ENCODE assay signal across 8 cellular contexts in the genomic region with DNA sequence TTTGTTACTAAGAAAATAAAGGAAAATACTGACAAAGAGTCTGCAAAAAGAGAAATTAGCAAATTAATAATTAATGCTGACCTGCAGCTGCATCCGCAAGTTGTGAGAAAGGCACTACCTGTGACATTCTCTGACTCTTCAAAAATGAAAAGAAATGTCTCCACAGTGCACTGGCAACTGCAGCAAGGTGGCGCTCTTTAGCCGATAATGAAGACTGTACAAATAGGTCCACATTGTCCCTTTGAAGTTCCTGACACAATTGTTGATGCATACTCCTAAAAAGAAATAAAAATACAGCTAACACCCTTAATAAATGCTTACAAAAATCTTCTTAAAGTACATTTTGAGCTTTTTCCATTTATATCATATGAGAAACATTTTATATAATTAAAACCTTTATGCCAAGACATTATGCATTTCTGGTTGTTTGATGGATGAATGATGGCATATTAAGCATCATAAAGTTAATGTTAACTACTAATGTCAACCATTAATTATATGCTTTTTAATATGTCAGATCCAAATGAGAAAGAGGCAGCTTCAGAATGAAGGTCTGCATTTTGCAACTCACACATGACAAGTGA.
A peak's percentile ranks its signal among the peaks of the same experiment; 100 is the strongest.
DNase-seq lines count a peak whose midpoint lies in the region; ATAC-seq, FAIRE-seq and TF ChIP-seq lines count a peak whose summit lies in the region.

No MANE protein-coding gene starts in this region.

- peaks cover 32% of the 10 kb centered on the region for H3K4me1 ChIP-seq in endothelial cell of umbilical vein (ENCODE audit: control insufficient read depth, extremely low read depth, insufficient read depth, low read length)

- no peaks in the 10 kb centered on the region for H4K20me1 ChIP-seq in endothelial cell of umbilical vein (replicated peaks; ENCODE audit: control insufficient read depth, extremely low read depth, insufficient read depth, low read length)

- H3K27me3 Mint-ChIP-seq in Calu3 (ENCODE audit: unreplicated experiment), result no peaks in the 10 kb centered on the region
- H3K27me3 Mint-ChIP-seq in naive thymus-derived CD8-positive, alpha-beta T cell, result no peaks in the 10 kb centered on the region

- no peak overlapping the region for H3K4me2 ChIP-seq in endothelial cell of umbilical vein (ENCODE audit: insufficient read depth, low read length)

- dilution Hi-C loops in endothelial cell of umbilical vein (cut with MboI; ENCODE audit: extremely low pct_ligation_motif_present, low sequenced_read_pairs), result no loop called here

- no peak overlapping the region for H3K9ac ChIP-seq in endothelial cell of umbilical vein (replicated peaks; ENCODE audit: extremely low read depth, insufficient read depth, low read length)

- no peak overlapping the region for H3K4me3 ChIP-seq in endothelial cell of umbilical vein (replicated peaks in 1 of 3; ENCODE audit: insufficient read depth in 1 of 3, low read depth in 1 of 3, low read length in 3 of 3)

- H3K36me3 ChIP-seq in endothelial cell of umbilical vein (ENCODE audit: control insufficient read depth in 2 of 2, extremely low read depth in 1 of 2, insufficient read depth in 2 of 2, low read length in 2 of 2), result no peaks in the 10 kb centered on the region

- intact Hi-C loops in Calu3 (cut with micrococcal nuclease; ENCODE audit: unreplicated experiment) (loop anchor here (1.0 kb wide), 1 partner anchor 208 kb away; no protein-coding TSS in a partner anchor), endothelial cell of umbilical vein (cut with micrococcal nuclease) (loop anchor here (1.0 to 5.0 kb wide), 7 partner anchors 29 to 1658 kb away; partner anchors contain the start of gene NDUFAF4)

- BruUV-seq in Calu3 (replicated peaks; lab: Mats Ljungman, UMichigan) (no TSS peak), endothelial cell of umbilical vein (replicated peaks; lab: Mats Ljungman, UMichigan) (no TSS peak)

- DNase-seq in Calu3 (peak; percentile 67), NCI-H748 treated with DMSO at 0.1 percent for 48 hours (lab: John Stamatoyannopoulos, UW) (peak; percentile 46), endothelial cell of umbilical vein (ENCODE audit: low read depth, low spot score) (peak; percentile 77)
- DNase-seq in activated CD8-positive, alpha-beta memory T cell treated with anti-CD3 and anti-CD28 coated beads for 24 hours, result peak; percentile 76
- DNase-seq in naive thymus-derived CD8-positive, alpha-beta T cell, result peak; percentile 25 to 78 (median 56)
- peak; percentile 72 for DNase-seq in stimulated activated naive CD8-positive, alpha-beta T cell treated with anti-CD3 and anti-CD28 coated beads, Interleukin-15, Interleukin-2, amounts not matched to agents 100 U/mL and 50 U/mL, for 24 hours

- no peaks in the 10 kb centered on the region for H3K36me3 Mint-ChIP-seq in Calu3 (ENCODE audit: insufficient read depth, unreplicated experiment)
- peaks cover 0 to 5% (median 3%) of the 10 kb centered on the region in 3 donors for H3K36me3 Mint-ChIP-seq in naive thymus-derived CD8-positive, alpha-beta T cell

- no peaks in the 10 kb centered on the region for H3K9me1 ChIP-seq in endothelial cell of umbilical vein (replicated peaks; ENCODE audit: control insufficient read depth, extremely low read depth, insufficient read depth, low read length)

- H3K9me3 Mint-ChIP-seq in Calu3 (ENCODE audit: low read depth, unreplicated experiment), result no peaks in the 10 kb centered on the region
- H3K9me3 Mint-ChIP-seq in naive thymus-derived CD8-positive, alpha-beta T cell, result no peaks in the 10 kb centered on the region

- no peak overlapping the region for H3K27ac ChIP-seq in endothelial cell of umbilical vein (ENCODE audit: insufficient read depth, low read depth, low read length)

- CTCF ChIA-PET in Calu3 (lab: Charles Lee) (no interaction called here), endothelial cell of umbilical vein (lab: Charles Lee) (interaction anchor here (0.6 to 6.6 kb wide), 14 partner anchors 11 to 1933 kb away, joined by 3 to 99 read pairs (median 3); no protein-coding TSS in a partner anchor)

- no peak overlapping the region for H3K4me3 Mint-ChIP-seq in Calu3 (ENCODE audit: low read depth, unreplicated experiment)
- H3K4me3 Mint-ChIP-seq in naive thymus-derived CD8-positive, alpha-beta T cell, result no peak overlapping the region

- FAIRE-seq in endothelial cell of umbilical vein (lab: Jason Lieb, UNC), result peak; percentile 84

- TF ChIP-seq CTCF in Calu3 (IDR thresholded peaks at IDR 0.05; ENCODE audit: unreplicated experiment), result peak; percentile 66
- TF ChIP-seq CTCF in endothelial cell of umbilical vein (IDR thresholded peaks at IDR 0.05; ENCODE audit: extremely low read depth in 1 of 2, insufficient read depth in 1 of 2, low read depth in 1 of 2, low read length in 2 of 2), result peak; percentile 77 to 85

- ATAC-seq in GM19372 (IDR thresholded peaks at IDR 0.05; ENCODE audit: low read depth, unreplicated experiment), result peak; percentile 91
- ATAC-seq in HG03439 (IDR thresholded peaks at IDR 0.05; ENCODE audit: unreplicated experiment), result peak; percentile 91
- ATAC-seq in naive thymus-derived CD8-positive, alpha-beta T cell, result peak; percentile 66 to 72
- ATAC-seq in stimulated activated naive CD8-positive, alpha-beta T cell treated with anti-CD3 and anti-CD28 coated beads, Interleukin-15, Interleukin-2, amounts not matched to agents 100 U/mL and 50 U/mL, for 24 hours, result peak; percentile 84

- POLR2A ChIA-PET in endothelial cell of umbilical vein (lab: Charles Lee), result no interaction called here
- POLR2A ChIA-PET in naive thymus-derived CD8-positive, alpha-beta T cell (lab: Charles Lee), result no interaction called here

- no peak overlapping the region for H3K27ac Mint-ChIP-seq in Calu3 (ENCODE audit: unreplicated experiment)
- no peak overlapping the region for H3K27ac Mint-ChIP-seq in naive thymus-derived CD8-positive, alpha-beta T cell

- no peak overlapping the region for H2AFZ ChIP-seq in endothelial cell of umbilical vein (ENCODE audit: low read depth, low read length)

- H3K79me2 ChIP-seq in endothelial cell of umbilical vein (ENCODE audit: control insufficient read depth, insufficient read depth, low read length), result no peaks in the 10 kb centered on the region

- no peaks in the 10 kb centered on the region for H3K4me1 Mint-ChIP-seq in Calu3 (ENCODE audit: low read depth, unreplicated experiment)
- no peaks in the 10 kb centered on the region for H3K4me1 Mint-ChIP-seq in naive thymus-derived CD8-positive, alpha-beta T cell

- H3K27me3 ChIP-seq in endothelial cell of umbilical vein (ENCODE audit: control insufficient read depth in 2 of 2, insufficient read depth in 2 of 2, low read length in 2 of 2), result no peaks in the 10 kb centered on the region

- no peaks in the 10 kb centered on the region for H3K9me3 ChIP-seq in endothelial cell of umbilical vein (replicated peaks; ENCODE audit: control insufficient read depth, insufficient read depth, low read length)

- TF ChIP-seq POLR2A in endothelial cell of umbilical vein (IDR thresholded peaks at IDR 0.05; ENCODE audit: low read depth, low read length), result no peak

TF ChIP-seq in endothelial cell of umbilical vein, 7 proteins besides CTCF, POLR2A, EP300 and RAD21:
- TF ChIP-seq FOS (IDR thresholded peaks at IDR 0.05; ENCODE audit: borderline replicate concordance, insufficient read depth, low read length) (no peak), GATA2 (IDR thresholded peaks at IDR 0.05; ENCODE audit: insufficient read depth, insufficient read length, low read depth, low read length) (no peak), MAX (IDR thresholded peaks at IDR 0.05; ENCODE audit: insufficient read depth, insufficient read length) (no peak), EZH2 (IDR thresholded peaks at IDR 0.05; ENCODE audit: borderline replicate concordance, low read depth, low read length, severe bottlenecking) (no peak), JUN (IDR thresholded peaks at IDR 0.05; ENCODE audit: borderline replicate concordance, insufficient read depth, insufficient read length, low read depth) (no peak), POLR2AphosphoS5 (IDR thresholded peaks at IDR 0.05; ENCODE audit: insufficient read depth, low read depth, low read length) (no peak), MYC (IDR thresholded peaks at IDR 0.05; ENCODE audit: low read depth, low read length) (no peak)
